1 cellular context compared by ENCODE assay signal in the genomic region with DNA sequence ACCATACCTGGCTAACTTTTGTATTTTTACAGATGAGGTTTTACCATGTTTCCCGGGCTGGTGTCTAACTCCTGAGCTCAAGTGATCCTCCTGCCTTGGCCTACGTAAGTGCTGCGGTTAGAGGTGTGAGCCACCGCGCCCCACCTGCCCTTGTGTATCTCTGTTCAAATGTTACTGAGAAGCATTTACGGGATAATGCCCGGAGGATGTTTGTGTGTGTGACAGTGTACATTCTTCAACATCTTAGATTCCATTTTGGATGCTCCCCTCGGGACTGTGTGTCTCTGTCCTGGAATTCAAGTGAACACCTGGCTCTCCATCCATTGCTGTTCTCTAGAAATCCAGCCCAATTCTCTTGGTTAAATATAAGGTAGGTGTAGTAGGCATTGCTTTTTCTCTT.
TF ChIP-seq lines count a peak whose summit lies in the region.

No MANE protein-coding gene starts in this region.

TF ChIP-seq in GM23338, 12 proteins besides CTCF, POLR2A, EP300 and RAD21 (continued from another document):
- TF ChIP-seq, protein P1, sequence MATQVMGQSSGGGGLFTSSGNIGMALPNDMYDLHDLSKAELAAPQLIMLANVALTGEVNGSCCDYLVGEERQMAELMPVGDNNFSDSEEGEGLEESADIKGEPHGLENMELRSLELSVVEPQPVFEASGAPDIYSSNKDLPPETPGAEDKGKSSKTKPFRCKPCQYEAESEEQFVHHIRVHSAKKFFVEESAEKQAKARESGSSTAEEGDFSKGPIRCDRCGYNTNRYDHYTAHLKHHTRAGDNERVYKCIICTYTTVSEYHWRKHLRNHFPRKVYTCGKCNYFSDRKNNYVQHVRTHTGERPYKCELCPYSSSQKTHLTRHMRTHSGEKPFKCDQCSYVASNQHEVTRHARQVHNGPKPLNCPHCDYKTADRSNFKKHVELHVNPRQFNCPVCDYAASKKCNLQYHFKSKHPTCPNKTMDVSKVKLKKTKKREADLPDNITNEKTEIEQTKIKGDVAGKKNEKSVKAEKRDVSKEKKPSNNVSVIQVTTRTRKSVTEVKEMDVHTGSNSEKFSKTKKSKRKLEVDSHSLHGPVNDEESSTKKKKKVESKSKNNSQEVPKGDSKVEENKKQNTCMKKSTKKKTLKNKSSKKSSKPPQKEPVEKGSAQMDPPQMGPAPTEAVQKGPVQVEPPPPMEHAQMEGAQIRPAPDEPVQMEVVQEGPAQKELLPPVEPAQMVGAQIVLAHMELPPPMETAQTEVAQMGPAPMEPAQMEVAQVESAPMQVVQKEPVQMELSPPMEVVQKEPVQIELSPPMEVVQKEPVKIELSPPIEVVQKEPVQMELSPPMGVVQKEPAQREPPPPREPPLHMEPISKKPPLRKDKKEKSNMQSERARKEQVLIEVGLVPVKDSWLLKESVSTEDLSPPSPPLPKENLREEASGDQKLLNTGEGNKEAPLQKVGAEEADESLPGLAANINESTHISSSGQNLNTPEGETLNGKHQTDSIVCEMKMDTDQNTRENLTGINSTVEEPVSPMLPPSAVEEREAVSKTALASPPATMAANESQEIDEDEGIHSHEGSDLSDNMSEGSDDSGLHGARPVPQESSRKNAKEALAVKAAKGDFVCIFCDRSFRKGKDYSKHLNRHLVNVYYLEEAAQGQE (IDR thresholded peaks at IDR 0.05; ENCODE audit: unreplicated experiment) = no peak
- TF ChIP-seq STAT1 (IDR thresholded peaks at IDR 0.05; ENCODE audit: unreplicated experiment) (no peak), EZH2 (IDR thresholded peaks at IDR 0.05; ENCODE audit: low read depth, unreplicated experiment) (no peak), EZH2phosphoT487 (IDR thresholded peaks at IDR 0.05; ENCODE audit: unreplicated experiment) (no peak), CREB1 (CRISPR knock-in tag; IDR thresholded peaks at IDR 0.05; ENCODE audit: low read depth) (no peak), NANOG (IDR thresholded peaks at IDR 0.05; ENCODE audit: borderline replicate concordance) (no peak)
- TF ChIP-seq, protein P2, sequence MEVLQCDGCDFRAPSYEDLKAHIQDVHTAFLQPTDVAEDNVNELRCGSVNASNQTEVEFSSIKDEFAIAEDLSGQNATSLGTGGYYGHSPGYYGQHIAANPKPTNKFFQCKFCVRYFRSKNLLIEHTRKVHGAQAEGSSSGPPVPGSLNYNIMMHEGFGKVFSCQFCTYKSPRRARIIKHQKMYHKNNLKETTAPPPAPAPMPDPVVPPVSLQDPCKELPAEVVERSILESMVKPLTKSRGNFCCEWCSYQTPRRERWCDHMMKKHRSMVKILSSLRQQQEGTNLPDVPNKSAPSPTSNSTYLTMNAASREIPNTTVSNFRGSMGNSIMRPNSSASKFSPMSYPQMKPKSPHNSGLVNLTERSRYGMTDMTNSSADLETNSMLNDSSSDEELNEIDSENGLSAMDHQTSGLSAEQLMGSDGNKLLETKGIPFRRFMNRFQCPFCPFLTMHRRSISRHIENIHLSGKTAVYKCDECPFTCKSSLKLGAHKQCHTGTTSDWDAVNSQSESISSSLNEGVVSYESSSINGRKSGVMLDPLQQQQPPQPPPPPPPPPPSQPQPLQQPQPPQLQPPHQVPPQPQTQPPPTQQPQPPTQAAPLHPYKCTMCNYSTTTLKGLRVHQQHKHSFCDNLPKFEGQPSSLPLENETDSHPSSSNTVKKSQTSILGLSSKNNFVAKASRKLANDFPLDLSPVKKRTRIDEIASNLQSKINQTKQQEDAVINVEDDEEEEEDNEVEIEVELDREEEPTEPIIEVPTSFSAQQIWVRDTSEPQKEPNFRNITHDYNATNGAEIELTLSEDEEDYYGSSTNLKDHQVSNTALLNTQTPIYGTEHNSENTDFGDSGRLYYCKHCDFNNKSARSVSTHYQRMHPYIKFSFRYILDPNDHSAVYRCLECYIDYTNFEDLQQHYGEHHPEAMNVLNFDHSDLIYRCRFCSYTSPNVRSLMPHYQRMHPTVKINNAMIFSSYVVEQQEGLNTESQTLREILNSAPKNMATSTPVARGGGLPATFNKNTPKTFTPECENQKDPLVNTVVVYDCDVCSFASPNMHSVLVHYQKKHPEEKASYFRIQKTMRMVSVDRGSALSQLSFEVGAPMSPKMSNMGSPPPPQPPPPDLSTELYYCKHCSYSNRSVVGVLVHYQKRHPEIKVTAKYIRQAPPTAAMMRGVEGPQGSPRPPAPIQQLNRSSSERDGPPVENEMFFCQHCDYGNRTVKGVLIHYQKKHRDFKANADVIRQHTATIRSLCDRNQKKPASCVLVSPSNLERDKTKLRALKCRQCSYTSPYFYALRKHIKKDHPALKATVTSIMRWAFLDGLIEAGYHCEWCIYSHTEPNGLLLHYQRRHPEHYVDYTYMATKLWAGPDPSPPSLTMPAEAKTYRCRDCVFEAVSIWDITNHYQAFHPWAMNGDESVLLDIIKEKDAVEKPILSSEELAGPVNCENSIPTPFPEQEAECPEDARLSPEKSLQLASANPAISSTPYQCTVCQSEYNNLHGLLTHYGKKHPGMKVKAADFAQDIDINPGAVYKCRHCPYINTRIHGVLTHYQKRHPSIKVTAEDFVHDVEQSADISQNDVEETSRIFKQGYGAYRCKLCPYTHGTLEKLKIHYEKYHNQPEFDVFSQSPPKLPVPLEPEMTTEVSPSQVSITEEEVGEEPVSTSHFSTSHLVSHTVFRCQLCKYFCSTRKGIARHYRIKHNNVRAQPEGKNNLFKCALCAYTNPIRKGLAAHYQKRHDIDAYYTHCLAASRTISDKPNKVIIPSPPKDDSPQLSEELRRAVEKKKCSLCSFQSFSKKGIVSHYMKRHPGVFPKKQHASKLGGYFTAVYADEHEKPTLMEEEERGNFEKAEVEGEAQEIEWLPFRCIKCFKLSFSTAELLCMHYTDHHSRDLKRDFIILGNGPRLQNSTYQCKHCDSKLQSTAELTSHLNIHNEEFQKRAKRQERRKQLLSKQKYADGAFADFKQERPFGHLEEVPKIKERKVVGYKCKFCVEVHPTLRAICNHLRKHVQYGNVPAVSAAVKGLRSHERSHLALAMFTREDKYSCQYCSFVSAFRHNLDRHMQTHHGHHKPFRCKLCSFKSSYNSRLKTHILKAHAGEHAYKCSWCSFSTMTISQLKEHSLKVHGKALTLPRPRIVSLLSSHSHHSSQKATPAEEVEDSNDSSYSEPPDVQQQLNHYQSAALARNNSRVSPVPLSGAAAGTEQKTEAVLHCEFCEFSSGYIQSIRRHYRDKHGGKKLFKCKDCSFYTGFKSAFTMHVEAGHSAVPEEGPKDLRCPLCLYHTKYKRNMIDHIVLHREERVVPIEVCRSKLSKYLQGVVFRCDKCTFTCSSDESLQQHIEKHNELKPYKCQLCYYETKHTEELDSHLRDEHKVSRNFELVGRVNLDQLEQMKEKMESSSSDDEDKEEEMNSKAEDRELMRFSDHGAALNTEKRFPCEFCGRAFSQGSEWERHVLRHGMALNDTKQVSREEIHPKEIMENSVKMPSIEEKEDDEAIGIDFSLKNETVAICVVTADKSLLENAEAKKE (CRISPR knock-in tag; IDR thresholded peaks at IDR 0.05) = no peak
- TF ChIP-seq, protein P3, sequence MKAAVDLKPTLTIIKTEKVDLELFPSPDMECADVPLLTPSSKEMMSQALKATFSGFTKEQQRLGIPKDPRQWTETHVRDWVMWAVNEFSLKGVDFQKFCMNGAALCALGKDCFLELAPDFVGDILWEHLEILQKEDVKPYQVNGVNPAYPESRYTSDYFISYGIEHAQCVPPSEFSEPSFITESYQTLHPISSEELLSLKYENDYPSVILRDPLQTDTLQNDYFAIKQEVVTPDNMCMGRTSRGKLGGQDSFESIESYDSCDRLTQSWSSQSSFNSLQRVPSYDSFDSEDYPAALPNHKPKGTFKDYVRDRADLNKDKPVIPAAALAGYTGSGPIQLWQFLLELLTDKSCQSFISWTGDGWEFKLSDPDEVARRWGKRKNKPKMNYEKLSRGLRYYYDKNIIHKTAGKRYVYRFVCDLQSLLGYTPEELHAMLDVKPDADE (IDR thresholded peaks at IDR 0.05) = no peak
